In genomic region chr9:95581900-95582299, GRCh38 we compare ENCODE assay signal across 24 cellular contexts.
DNase-seq lines count a peak whose midpoint lies in the region; ATAC-seq, FAIRE-seq and TF ChIP-seq lines count a peak whose summit lies in the region.
"Had no signal": no experiment of that assay in that cellular context is flagged by ENCODE, and none has a peak within 500 bp of the region (broad histone marks: within the 10 kb centered on the region; RNA-seq: fewer than 3 reads in every experiment).

No MANE protein-coding gene starts in this region.

- H2AFZ ChIP-seq in H1 (ENCODE audit: low read length) (no peak overlapping the region), smooth muscle cell (ENCODE audit: low read depth) (peak overlapping the region; percentile 40)

- intact Hi-C loops in aorta (cut with DNase I), result no loop called here

- no peak overlapping the region for H2BK120ac ChIP-seq in H1 (replicated peaks; ENCODE audit: low read depth, low read length)
- H2BK120ac ChIP-seq in mesendoderm (ENCODE audit: low read depth, low read length), result no peak overlapping the region

- TF ChIP-seq POLR2A in H1 (IDR thresholded peaks at IDR 0.05; ENCODE audit: control extremely low read depth in 1 of 2, low read depth in 2 of 2, low read length in 2 of 2), result no peak

- H3K4me1 ChIP-seq in HUES6 (ENCODE audit: control insufficient read depth, insufficient read depth, low read length) (peaks cover 37% of the 10 kb centered on the region), H1 (replicated peaks in 1 of 4; ENCODE audit: control insufficient read depth in 3 of 4, insufficient read depth in 4 of 4, low read length in 3 of 4) (peaks cover 4 to 24% (median 20%) of the 10 kb centered on the region in 4 experiments), mesendoderm (ENCODE audit: control insufficient read depth, low read depth, low read length) (peaks cover 8% of the 10 kb centered on the region), smooth muscle cell (ENCODE audit: low read depth) (peaks cover 18% of the 10 kb centered on the region), aorta (ENCODE audit: control insufficient read depth in 1 of 2, insufficient read depth in 2 of 2, low read length in 2 of 2) (no peaks in the 10 kb centered on the region)
- H3K4me1 ChIP-seq: Caco-2 had no signal

- H4K20me1 ChIP-seq in H1 (replicated peaks in 1 of 2; ENCODE audit: control insufficient read depth in 1 of 2, insufficient read depth in 2 of 2, low read length in 2 of 2), result no peaks in the 10 kb centered on the region
- no peaks in the 10 kb centered on the region for H4K20me1 ChIP-seq in smooth muscle cell (ENCODE audit: low read depth)

- H3K4me2 ChIP-seq in H1 (ENCODE audit: insufficient read depth in 1 of 2, low read depth in 2 of 2, low read length in 2 of 2), result peak overlapping the region; percentile 48 to 67
- H3K4me2 ChIP-seq in mesendoderm (ENCODE audit: low read length), result no peak overlapping the region
- peak overlapping the region; percentile 63 for H3K4me2 ChIP-seq in smooth muscle cell
- H3K4me2 ChIP-seq: SK-N-SH had no signal

- H3K14ac ChIP-seq in H1 (ENCODE audit: insufficient read length), result no peak overlapping the region

- no peaks in the 10 kb centered on the region for H3K23me2 ChIP-seq in H1 (ENCODE audit: low read depth, low read length)

- H3K9me3 ChIP-seq in HUES6 (ENCODE audit: control insufficient read depth, insufficient read depth, low read depth, low read length), result no peaks in the 10 kb centered on the region
- no peaks in the 10 kb centered on the region for H3K9me3 ChIP-seq in H1 (ENCODE audit: insufficient read depth in 2 of 2, low read depth in 1 of 2, low read length in 1 of 2)
- H3K9me3 ChIP-seq in smooth muscle cell (replicated peaks; ENCODE audit: low read depth), result no peaks in the 10 kb centered on the region
- no peaks in the 10 kb centered on the region for H3K9me3 ChIP-seq in aorta (ENCODE audit: control insufficient read depth, low read length)
- H3K9me3 ChIP-seq: Caco-2, Peyer's patch, SK-N-SH had no signal

- H4K8ac ChIP-seq in H1 (ENCODE audit: extremely low read depth, insufficient read depth, low read length), result no peak overlapping the region
- H4K8ac ChIP-seq in mesendoderm (ENCODE audit: low read depth, low read length), result no peak overlapping the region

- H3K4me3 ChIP-seq in HUES6 (ENCODE audit: low read depth, low read length) (peak overlapping the region; percentile 35), H1 (ENCODE audit: extremely low read depth in 1 of 4, insufficient read depth in 2 of 4, low read depth in 3 of 4, low read length in 4 of 4) (peak overlapping the region in 2 of 4 experiments; percentile 9 to 42; a peak in 4 of 8 replicates), mesendoderm (ENCODE audit: low read length) (no peak overlapping the region), smooth muscle cell (no peak overlapping the region), aorta (ENCODE audit: low read length in 2 of 2) (no peak overlapping the region)
- H3K4me3 ChIP-seq: Peyer's patch had no signal

- no peak for TF ChIP-seq EP300 in H1 (IDR thresholded peaks at IDR 0.05; ENCODE audit: borderline replicate concordance in 1 of 2, low read depth in 2 of 2, low read length in 2 of 2)

- no peaks in the 10 kb centered on the region for H3K79me2 ChIP-seq in H1 (ENCODE audit: control insufficient read depth in 1 of 2, insufficient read depth in 2 of 2, low read length in 2 of 2)
- H3K79me2 ChIP-seq in mesendoderm (ENCODE audit: control insufficient read depth, insufficient read depth, low read length), result no peaks in the 10 kb centered on the region
- no peaks in the 10 kb centered on the region for H3K79me2 ChIP-seq in smooth muscle cell (ENCODE audit: low read depth)

- H3K36me3 ChIP-seq in HUES6 (ENCODE audit: control insufficient read depth, insufficient read depth, low read length) (no peaks in the 10 kb centered on the region), H1 (ENCODE audit: control insufficient read depth in 2 of 4, insufficient read depth in 4 of 4, low read length in 3 of 4) (no peaks in the 10 kb centered on the region), mesendoderm (ENCODE audit: control insufficient read depth, insufficient read depth, low read length) (no peaks in the 10 kb centered on the region), smooth muscle cell (ENCODE audit: low read depth) (no peaks in the 10 kb centered on the region), aorta (ENCODE audit: control insufficient read depth in 1 of 2, insufficient read depth in 2 of 2, low read length in 1 of 2) (no peaks in the 10 kb centered on the region)
- H3K36me3 ChIP-seq: Peyer's patch had no signal

- ATAC-seq in aorta (ENCODE audit: low FRiP score) (no peak), GM18519 (IDR thresholded peaks at IDR 0.05; ENCODE audit: low FRiP score, unreplicated experiment) (no peak)
- ATAC-seq: Right ventricle myocardium inferior had no signal

- no peak for TF ChIP-seq RAD21 in H1 (IDR thresholded peaks at IDR 0.05 in 1 of 2, conservative IDR thresholded peaks at IDR 0.05 in 1 of 2; ENCODE audit: low read depth in 2 of 2, low read length in 2 of 2)

- CTCF ChIA-PET in H1 (lab: Charles Lee; ENCODE audit: partially characterized antibody), result no interaction called here

- DNase-seq in H1 (ENCODE audit: low read depth in 1 of 2, low spot score in 2 of 2) (no peak), mesendoderm (peak; percentile 46), smooth muscle cell (lab: John Stamatoyannopoulos, UW; ENCODE audit: unreplicated experiment) (no peak), aorta (no peak), retina (no peak)
- no peak for DNase-seq in stimulated activated CD4-positive, alpha-beta T cell treated with anti-CD3 and anti-CD28 coated beads, Interleukin-4, amount 100 ng/mL, for 1 hour
- DNase-seq: ACHN, AML-193, Caco-2, DMS153, EL, KBM-7, MV-4-11, NCI-H1436, NCI-H2029 treated with DMSO at 0.1 percent for 48 hours, NCI-H446 treated with DMSO at 0.1 percent for 48 hours, NCI-H774, Peyer's patch had no signal

- H4K91ac ChIP-seq in H1 (replicated peaks; ENCODE audit: insufficient read length, low read length), result no peak overlapping the region

- no peak overlapping the region for H2AK5ac ChIP-seq in H1 (ENCODE audit: low read depth, low read length)
- H2AK5ac ChIP-seq in mesendoderm (ENCODE audit: low read length), result no peak overlapping the region

- H3K4ac ChIP-seq in H1 (replicated peaks; ENCODE audit: insufficient read length, low read depth, low read length) (no peak overlapping the region), mesendoderm (ENCODE audit: low read depth, low read length) (no peak overlapping the region)

- no peak overlapping the region for H2BK20ac ChIP-seq in H1 (ENCODE audit: low read length)

- H3K23ac ChIP-seq in H1 (ENCODE audit: insufficient read length) (no peak overlapping the region), mesendoderm (ENCODE audit: low read length) (no peak overlapping the region)

- POLR2A ChIA-PET in H1 (lab: Charles Lee; ENCODE audit: partially characterized antibody), result interaction anchor here (1.1 kb wide), 1 partner anchor 70 kb away, joined by 4 read pairs; no protein-coding TSS in a partner anchor

- H3K27me3 ChIP-seq in HUES6 (ENCODE audit: control insufficient read depth, insufficient read depth, low read length), result no peaks in the 10 kb centered on the region
- no peaks in the 10 kb centered on the region; a peak in 3 of 7 replicates for H3K27me3 ChIP-seq in H1 (replicated peaks in 1 of 4; ENCODE audit: control insufficient read depth in 3 of 4, extremely low read depth in 1 of 4, insufficient read depth in 3 of 4, low read length in 3 of 4)
- H3K27me3 ChIP-seq in mesendoderm (ENCODE audit: insufficient read depth, low read length, poor library complexity), result no peaks in the 10 kb centered on the region
- no peaks in the 10 kb centered on the region for H3K27me3 ChIP-seq in smooth muscle cell (ENCODE audit: low read depth)
- H3K27me3 ChIP-seq in aorta (ENCODE audit: control insufficient read depth in 1 of 2, insufficient read depth in 2 of 2, low read length in 1 of 2), result no peaks in the 10 kb centered on the region
- H3K27me3 ChIP-seq: Peyer's patch had no signal

- H3K56ac ChIP-seq in H1 (replicated peaks; ENCODE audit: insufficient read length, low read depth, low read length) (no peak overlapping the region), mesendoderm (ENCODE audit: low read length) (peak overlapping the region; percentile 0)

- no peaks in the 10 kb centered on the region for H3K79me1 ChIP-seq in H1 (ENCODE audit: low read depth, low read length)
- H3K79me1 ChIP-seq in mesendoderm (ENCODE audit: low read length), result no peaks in the 10 kb centered on the region

- H4K5ac ChIP-seq in H1 (ENCODE audit: insufficient read length, low read depth, low read length) (no peak overlapping the region), mesendoderm (ENCODE audit: low read length) (no peak overlapping the region)

- FAIRE-seq in H1 (lab: Jason Lieb, UNC), result peak; percentile 81
- FAIRE-seq: HTR-8/SVneo had no signal

- H3K9ac ChIP-seq in HUES6 (ENCODE audit: low read length), result no peak overlapping the region
- no peak overlapping the region for H3K9ac ChIP-seq in H1 (replicated peaks in 1 of 4; ENCODE audit: extremely low read depth in 1 of 4, low read depth in 3 of 4, low read length in 3 of 4)
- H3K9ac ChIP-seq in mesendoderm (ENCODE audit: low read length), result no peak overlapping the region
- H3K9ac ChIP-seq in smooth muscle cell (ENCODE audit: low read depth), result no peak overlapping the region
- H3K9ac ChIP-seq: SK-N-SH had no signal

- H2BK15ac ChIP-seq in H1 (ENCODE audit: low read length), result peak overlapping the region; percentile 74; the same call in 1 of the 2 replicates
- H2BK15ac ChIP-seq in mesendoderm (replicated peaks; ENCODE audit: low read depth), result no peak overlapping the region

- H2BK5ac ChIP-seq in H1 (ENCODE audit: low read depth, low read length), result no peak overlapping the region
- H2BK5ac ChIP-seq in mesendoderm (ENCODE audit: low read length), result no peak overlapping the region

- peaks cover 15% of the 10 kb centered on the region for H3F3A ChIP-seq in smooth muscle cell (ENCODE audit: low read depth)

- H3K27ac ChIP-seq in HUES6 (ENCODE audit: low read depth, low read length), result no peak overlapping the region
- H3K27ac ChIP-seq in H1 (ENCODE audit: low read depth, low read length), result peak overlapping the region; percentile 30; the same call in 1 of the 2 replicates
- no peak overlapping the region for H3K27ac ChIP-seq in mesendoderm (ENCODE audit: low read depth, low read length)
- H3K27ac ChIP-seq in smooth muscle cell (ENCODE audit: low read depth), result no peak overlapping the region
- H3K27ac ChIP-seq in aorta (ENCODE audit: low read depth in 1 of 2, low read length in 2 of 2), result no peak overlapping the region
- H3K27ac ChIP-seq: HL-60, Peyer's patch had no signal

- H2BK12ac ChIP-seq in H1 (ENCODE audit: low read depth, low read length), result peak overlapping the region; percentile 79; the same call in 1 of the 2 replicates

- H3K18ac ChIP-seq in H1 (ENCODE audit: extremely low read depth, low read length), result peak overlapping the region; percentile 76; the same call in 1 of the 2 replicates
- H3K18ac ChIP-seq in mesendoderm (ENCODE audit: low read length), result no peak overlapping the region

- 35% methylated on average over 5 of the region's 5 CpGs; no CpG with 5 or more reads in 1 of the 2 experiments for WGBS in H1 (ENCODE audit: extremely low coverage in 1 of 2, insufficient coverage in 1 of 2, insufficient read length in 1 of 2, insufficient replicate concordance in 2 of 2, low coverage in 1 of 2, low lambda C conversion rate in 2 of 2, missing lambda C conversion rate in 1 of 2), 2 experiments
- no CpG with 5 or more reads among the region's 5 CpGs for WGBS in mesendoderm (ENCODE audit: extremely low coverage, insufficient coverage, low lambda C conversion rate)
- 32% methylated on average over 5 of the region's 5 CpGs for WGBS in smooth muscle cell (ENCODE audit: low lambda C conversion rate)
- 88 to 91% methylated on average over 5 of the region's 5 CpGs for WGBS in aorta, 2 donors

- TF ChIP-seq CTCF in H1 (IDR thresholded peaks at IDR 0.05; ENCODE audit: control extremely low read depth in 1 of 3, insufficient read depth in 1 of 3, low read depth in 1 of 3, low read length in 3 of 3) (no peak), smooth muscle cell (IDR thresholded peaks at IDR 0.05; ENCODE audit: borderline replicate concordance, insufficient read depth, poor library complexity, severe bottlenecking) (no peak)
